ENCODE assay signal across 8 cellular contexts in genomic region chr13:24670927-24671326, GRCh38. TPM values are rescaled to one million over a fixed set of nuclear protein-coding genes. Genes with fewer than 3 reads are reported as not detected.
A peak's percentile ranks its signal among the peaks of the same experiment; 100 is the strongest.
DNase-seq lines count a peak whose midpoint lies in the region; ATAC-seq and TF ChIP-seq lines count a peak whose summit lies in the region.

No MANE protein-coding gene starts in this region.

- no peaks in the 10 kb centered on the region for H3K27me3 ChIP-seq in upper lobe of right lung

- TF ChIP-seq CTCF in upper lobe of right lung (IDR thresholded peaks at IDR 0.05), result no peak

- H3K27me3 Mint-ChIP-seq in activated CD4-positive, alpha-beta T cell treated with anti-CD3 and anti-CD28 coated beads, Interleukin-2, amount 10 ng/mL, durations not matched to agents 24 days and 14 days, result peaks cover 22% of the 10 kb centered on the region
- H3K27me3 Mint-ChIP-seq in stimulated activated naive B cell treated with anti-CD40 and anti-IgM and Interleukin-4, amounts not matched to agents 10 μg/mL and 1 μg/mL and 100 μg/mL, for 72 hours, result peaks cover 46 to 72% of the 10 kb centered on the region in 2 donors

- H3K4me1 Mint-ChIP-seq in activated CD4-positive, alpha-beta T cell treated with anti-CD3 and anti-CD28 coated beads, Interleukin-2, amount 10 ng/mL, durations not matched to agents 24 days and 14 days, result peaks cover 14% of the 10 kb centered on the region
- peaks cover 7 to 13% of the 10 kb centered on the region in 2 donors for H3K4me1 Mint-ChIP-seq in stimulated activated naive B cell treated with anti-CD40 and anti-IgM and Interleukin-4, amounts not matched to agents 10 μg/mL and 1 μg/mL and 100 μg/mL, for 72 hours

- H3K27ac ChIP-seq in epithelial cell of prostate, result peak overlapping the region; percentile 93
- no peak overlapping the region for H3K27ac ChIP-seq in upper lobe of right lung

- H3K36me3 ChIP-seq in upper lobe of right lung, result no peaks in the 10 kb centered on the region

- H3K4me1 ChIP-seq in upper lobe of right lung, result peaks cover 12% of the 10 kb centered on the region

- H3K9me3 Mint-ChIP-seq in activated CD4-positive, alpha-beta T cell treated with anti-CD3 and anti-CD28 coated beads, Interleukin-2, amount 10 ng/mL, durations not matched to agents 24 days and 14 days, result no peaks in the 10 kb centered on the region
- H3K9me3 Mint-ChIP-seq in stimulated activated naive B cell treated with anti-CD40 and anti-IgM and Interleukin-4, amounts not matched to agents 10 μg/mL and 1 μg/mL and 100 μg/mL, for 72 hours, result no peaks in the 10 kb centered on the region

- DNase-seq in activated CD4-positive, alpha-beta T cell treated with anti-CD3 and anti-CD28 coated beads for 48 hours, result peak; percentile 41
- DNase-seq in activated CD4-positive, alpha-beta T cell treated with anti-CD3 and anti-CD28 coated beads, Interleukin-2, amount 10 ng/mL, durations not matched to agents 24 days and 14 days, result no peak
- DNase-seq in NCI-H524 treated with DMSO at 0.1 percent for 48 hours (lab: John Stamatoyannopoulos, UW) (peak; percentile 24), epithelial cell of prostate (ENCODE audit: low read depth, low spot score) (no peak), retina (no peak), upper lobe of right lung (no peak)
- peak; percentile 4 for DNase-seq in stimulated activated naive B cell treated with anti-CD40 and anti-IgM and Interleukin-4, amounts not matched to agents 10 μg/mL and 1 μg/mL and 100 μg/mL, for 72 hours

- ATAC-seq in stimulated activated naive B cell treated with anti-CD40 and anti-IgM and Interleukin-4, amounts not matched to agents 10 μg/mL and 1 μg/mL and 100 μg/mL, for 72 hours (replicated peaks), result peak; percentile 60 to 87
- no peak for ATAC-seq in upper lobe of right lung
- ATAC-seq in GM21717 (IDR thresholded peaks at IDR 0.05; ENCODE audit: unreplicated experiment), result no peak

- H3K36me3 Mint-ChIP-seq in activated CD4-positive, alpha-beta T cell treated with anti-CD3 and anti-CD28 coated beads, Interleukin-2, amount 10 ng/mL, durations not matched to agents 24 days and 14 days (ENCODE audit: low read depth), result no peaks in the 10 kb centered on the region
- H3K36me3 Mint-ChIP-seq in stimulated activated naive B cell treated with anti-CD40 and anti-IgM and Interleukin-4, amounts not matched to agents 10 μg/mL and 1 μg/mL and 100 μg/mL, for 72 hours, result no peaks in the 10 kb centered on the region

- no peaks in the 10 kb centered on the region for H3K9me3 ChIP-seq in upper lobe of right lung

- H3K4me3 ChIP-seq in upper lobe of right lung, result no peak overlapping the region

- intact Hi-C loops in activated CD4-positive, alpha-beta T cell treated with anti-CD3 and anti-CD28 coated beads, Interleukin-2, amount 10 ng/mL, durations not matched to agents 24 days and 14 days (cut with micrococcal nuclease), result loop anchor here (1.0 to 2.0 kb wide), 2 partner anchors 65 to 90 kb away; no protein-coding TSS in a partner anchor
- intact Hi-C loops in upper lobe of right lung (cut with DNase I), result no loop called here

- H3K27ac Mint-ChIP-seq in activated CD4-positive, alpha-beta T cell treated with anti-CD3 and anti-CD28 coated beads, Interleukin-2, amount 10 ng/mL, durations not matched to agents 24 days and 14 days, result no peak overlapping the region
- no peak overlapping the region for H3K27ac Mint-ChIP-seq in stimulated activated naive B cell treated with anti-CD40 and anti-IgM and Interleukin-4, amounts not matched to agents 10 μg/mL and 1 μg/mL and 100 μg/mL, for 72 hours

- no peak overlapping the region for H3K4me3 Mint-ChIP-seq in activated CD4-positive, alpha-beta T cell treated with anti-CD3 and anti-CD28 coated beads, Interleukin-2, amount 10 ng/mL, durations not matched to agents 24 days and 14 days
- no peak overlapping the region for H3K4me3 Mint-ChIP-seq in stimulated activated naive B cell treated with anti-CD40 and anti-IgM and Interleukin-4, amounts not matched to agents 10 μg/mL and 1 μg/mL and 100 μg/mL, for 72 hours

RNA-seq across cellular contexts. Expression of gene ATP12A, which starts 9.3 kb away (rescaled TPM):
- total RNA-seq in activated CD4-positive, alpha-beta T cell treated with anti-CD3 and anti-CD28 coated beads, Interleukin-2, amount 10 ng/mL, durations not matched to agents 24 days and 14 days, result 0.23 and 0.28 TPM in 2 replicates
- not detected for total RNA-seq in upper lobe of right lung

Comparison
In these comparisons a context has a peak if more than half of its experiments do, and no peak if none do; other contexts are left out.
1. DNase-seq: peak in activated CD4-positive, alpha-beta T cell treated with anti-CD3 and anti-CD28 coated beads for 48 hours (single experiment), NCI-H524 treated with DMSO at 0.1 percent for 48 hours (single experiment) and stimulated activated naive B cell treated with anti-CD40 and anti-IgM and Interleukin-4, amounts not matched to agents 10 μg/mL and 1 μg/mL and 100 μg/mL, for 72 hours (single experiment); none in activated CD4-positive, alpha-beta T cell treated with anti-CD3 and anti-CD28 coated beads, Interleukin-2, amount 10 ng/mL, durations not matched to agents 24 days and 14 days (single experiment), epithelial cell of prostate (single experiment), retina (single experiment) and upper lobe of right lung (single experiment).
2. ATAC-seq: peak in stimulated activated naive B cell treated with anti-CD40 and anti-IgM and Interleukin-4, amounts not matched to agents 10 μg/mL and 1 μg/mL and 100 μg/mL, for 72 hours (2 of 2); none in upper lobe of right lung (single experiment) and GM21717 (single experiment).